Comparison of ENCODE assay signal across 11 cellular contexts in the genomic region with DNA sequence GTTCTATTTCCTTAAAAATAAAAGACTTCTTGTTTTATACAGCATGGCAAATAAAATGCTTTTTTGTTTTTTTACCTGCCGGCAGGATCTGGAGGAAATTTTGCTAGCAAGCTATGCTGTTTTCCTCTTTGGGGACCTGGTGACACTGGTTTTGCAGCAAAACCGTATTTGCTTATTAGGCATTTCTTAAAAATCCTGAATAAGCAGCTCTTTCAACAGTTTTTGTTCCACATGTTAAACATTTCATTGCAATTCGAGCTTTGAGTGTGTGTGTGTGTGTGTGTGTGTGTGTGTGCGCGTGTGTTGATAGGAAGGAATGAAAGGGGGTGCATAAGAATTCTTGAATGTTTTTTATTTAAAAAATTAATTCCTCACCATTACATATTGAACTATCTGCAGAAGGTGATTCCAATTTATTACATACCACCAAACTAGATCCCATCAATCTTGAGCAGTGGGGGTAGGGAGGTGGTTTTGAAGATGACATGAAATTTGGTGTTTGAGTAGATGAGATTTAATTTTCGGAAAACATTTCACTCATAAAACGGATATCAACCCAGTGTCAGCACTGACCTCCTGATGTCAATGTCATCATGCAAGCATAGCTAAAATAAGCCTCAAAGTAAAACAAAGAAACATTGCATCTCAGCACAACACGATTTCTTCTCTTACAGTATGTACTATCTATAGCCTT. TPM values are rescaled to one million over a fixed set of nuclear protein-coding genes. Genes with fewer than 3 reads are reported as not detected.
A peak's percentile ranks its signal among the peaks of the same experiment; 100 is the strongest.
DNase-seq lines count a peak whose midpoint lies in the region; ATAC-seq and TF ChIP-seq lines count a peak whose summit lies in the region.
"Had no signal": no experiment of that assay in that cellular context is flagged by ENCODE, and none has a peak within 500 bp of the region (broad histone marks: within the 10 kb centered on the region; RNA-seq: fewer than 3 reads in every experiment).

No MANE protein-coding gene starts in this region.

- peak; percentile 25 for ATAC-seq in CD4-positive, alpha-beta T cell (ENCODE audit: poor library complexity)
- ATAC-seq in IMR-90 (ENCODE audit: low read depth) (no peak), GM18520 (IDR thresholded peaks at IDR 0.05; ENCODE audit: unreplicated experiment) (no peak)

- H3K27ac ChIP-seq in CD4-positive, alpha-beta T cell (ENCODE audit: low read depth, low read length): no peak overlapping the region
- H3K27ac ChIP-seq in IMR-90 (ENCODE audit: insufficient read depth, low read length) (peak overlapping the region; percentile 92), brain microvascular endothelial cell (peak overlapping the region; percentile 53), mesenchymal stem cell (ENCODE audit: low read length, poor library complexity, severe bottlenecking) (no peak overlapping the region), prostate gland (no peak overlapping the region)
- H3K27ac ChIP-seq: RWPE1 had no signal

- peak overlapping the region; percentile 44 for H3K4me3 ChIP-seq in IMR-90 (ENCODE audit: insufficient read depth, low read depth, low read length)
- H3K4me3 ChIP-seq in brain microvascular endothelial cell (ENCODE audit: low read depth, low read length): peak overlapping the region; percentile 31
- peak overlapping the region in 1 of 2 experiments; percentile 75 for H3K4me3 ChIP-seq in mesenchymal stem cell (ENCODE audit: insufficient read depth in 1 of 2, low read depth in 1 of 2, low read length in 2 of 2)
- H3K4me3 ChIP-seq in prostate gland: no peak overlapping the region

- CTCF ChIA-PET in CD4-positive, alpha-beta T cell (lab: Charles Lee): interaction anchor here (0.9 to 1.5 kb wide), 6 partner anchors 13 to 83 kb away, joined by 3 to 4 read pairs (median 3); no protein-coding TSS in a partner anchor
- CTCF ChIA-PET in IMR-90 (lab: Yijun Ruan, JAX): interaction anchor here (0.5 to 2.8 kb wide), 10 partner anchors 12 to 1013 kb away, joined by 3 to 11 read pairs (median 3); no protein-coding TSS in a partner anchor

- peak overlapping the region; percentile 69 for H3K4me3 Mint-ChIP-seq in CD4-positive, alpha-beta T cell

- H4K20me1 ChIP-seq in IMR-90 (ENCODE audit: insufficient read depth, low read length): no peaks in the 10 kb centered on the region

- H3K4me1 Mint-ChIP-seq in CD4-positive, alpha-beta T cell (ENCODE audit: low read depth): peaks cover 6% of the 10 kb centered on the region

- dilution Hi-C loops in IMR-90 (cut with HindIII; ENCODE audit: low sequenced_read_pairs, unreplicated experiment): no loop called here

- peak overlapping the region; percentile 71 for H3K23ac ChIP-seq in IMR-90 (ENCODE audit: low read depth, low read length)
- no peak overlapping the region for H3K23ac ChIP-seq in mesenchymal stem cell (ENCODE audit: low read length in 2 of 2)

- peak overlapping the region; percentile 68 for H3K9ac ChIP-seq in IMR-90 (ENCODE audit: low read depth, low read length)
- H3K9ac ChIP-seq in mesenchymal stem cell (ENCODE audit: low read length): peak overlapping the region; percentile 91

- TF ChIP-seq POLR2A in IMR-90 (IDR thresholded peaks at IDR 0.05; ENCODE audit: low read depth, low read length) (no peak), prostate gland (IDR thresholded peaks at IDR 0.05) (no peak)

- no TSS peak for BruUV-seq in IMR-90 (replicated peaks; lab: Mats Ljungman, UMichigan)

- peak overlapping the region; percentile 99 for H4K5ac ChIP-seq in IMR-90 (ENCODE audit: low read depth, low read length)

- H2BK120ac ChIP-seq in IMR-90 (ENCODE audit: low read depth, low read length) (peak overlapping the region; percentile 76), mesenchymal stem cell (ENCODE audit: low read depth, low read length) (no peak overlapping the region)

- peak overlapping the region; percentile 78 for H3K18ac ChIP-seq in IMR-90 (ENCODE audit: low read depth, low read length)
- H3K18ac ChIP-seq in mesenchymal stem cell (ENCODE audit: low read depth in 1 of 2, low read length in 2 of 2): no peak overlapping the region

- H3K9me3 ChIP-seq in CD4-positive, alpha-beta T cell (ENCODE audit: control insufficient read depth, low read length): no peaks in the 10 kb centered on the region
- H3K9me3 ChIP-seq in IMR-90 (ENCODE audit: control insufficient read depth, insufficient read depth, low read length): no peaks in the 10 kb centered on the region
- H3K9me3 ChIP-seq in mesenchymal stem cell (ENCODE audit: control insufficient read depth, low read length): no peaks in the 10 kb centered on the region
- H3K9me3 ChIP-seq in prostate gland: no peaks in the 10 kb centered on the region

- TF ChIP-seq RAD21 in IMR-90 (IDR thresholded peaks at IDR 0.05; ENCODE audit: low read length): no peak

- H3K79me1 ChIP-seq in IMR-90 (ENCODE audit: low read depth in 1 of 2, low read length in 2 of 2) (peaks cover 27 to 63% of the 10 kb centered on the region in 2 experiments), mesenchymal stem cell (replicated peaks; ENCODE audit: low read length, poor library complexity, severe bottlenecking) (peaks cover 10% of the 10 kb centered on the region)

- H3K4ac ChIP-seq in IMR-90 (ENCODE audit: low read depth, low read length) (peak overlapping the region; percentile 89), mesenchymal stem cell (ENCODE audit: low read depth in 1 of 2, low read length in 2 of 2) (no peak overlapping the region)

- intact Hi-C loops in CD4-positive, alpha-beta T cell (cut with DNase I, micrococcal nuclease): no loop called here
- intact Hi-C loops in IMR-90 (cut with micrococcal nuclease): loop anchor here (2.0 kb wide), 3 partner anchors 15 to 67 kb away; partner anchors contain the start of gene ZBTB38
- intact Hi-C loops in posterior cingulate gyrus (cut with DNase I): no loop called here
- intact Hi-C loops in prostate gland (cut with DNase I): no loop called here

- H2BK5ac ChIP-seq in IMR-90 (ENCODE audit: low read depth, low read length, poor library complexity, severe bottlenecking): peak overlapping the region; percentile 91
- H2BK5ac ChIP-seq in mesenchymal stem cell (ENCODE audit: low read depth, low read length, poor library complexity, severe bottlenecking): no peak overlapping the region

- peaks cover 11% of the 10 kb centered on the region; the same call in 1 of the 2 replicates for H3K9me1 ChIP-seq in IMR-90 (ENCODE audit: insufficient read depth, low read length)

- in situ Hi-C loops in IMR-90 (cut with MboI; ENCODE audit: low sequenced_read_pairs): no loop called here
- in situ Hi-C loops in brain microvascular endothelial cell (cut with HindIII; ENCODE audit: low pct_ligation_motif_present, low sequenced_read_pairs): no loop called here

- H4K91ac ChIP-seq in IMR-90 (ENCODE audit: insufficient read depth, low read depth, low read length) (peak overlapping the region; percentile 85), mesenchymal stem cell (ENCODE audit: low read length) (no peak overlapping the region)

- H3K36me3 ChIP-seq in IMR-90 (ENCODE audit: control insufficient read depth, insufficient read depth, low read length) (peaks cover 17% of the 10 kb centered on the region), brain microvascular endothelial cell (replicated peaks) (peaks cover 70% of the 10 kb centered on the region), mesenchymal stem cell (ENCODE audit: control insufficient read depth in 1 of 2, insufficient read depth in 2 of 2, low read depth in 1 of 2, low read length in 2 of 2) (peaks cover 4 to 63% of the 10 kb centered on the region in 2 experiments), prostate gland (no peaks in the 10 kb centered on the region)

- WGBS in IMR-90 (ENCODE audit: extremely low coverage in 2 of 2, insufficient read length in 1 of 2), 2 experiments: no CpG with 5 or more reads among the region's 8 CpGs
- 100% methylated on average over 3 of the region's 8 CpGs for WGBS in mesenchymal stem cell
- 51% methylated on average over 8 of the region's 8 CpGs for WGBS in prostate gland

- DNase-seq in CD4-positive, alpha-beta T cell: no peak
- DNase-seq in IMR-90: peak; percentile 47
- DNase-seq in brain microvascular endothelial cell: no peak
- no peak for DNase-seq in mesenchymal stem cell
- no peak for DNase-seq in posterior cingulate gyrus
- DNase-seq in SKM-1 treated with dmso at 0.1 percent for 144 hours (lab: John Stamatoyannopoulos, UW; ENCODE audit: unreplicated experiment): no peak
- no peak for DNase-seq in prostate gland (ENCODE audit: low spot score)
- DNase-seq: activated CD8-positive, alpha-beta memory T cell treated with anti-CD3 and anti-CD28 coated beads for 24 hours; DND-41 had no signal

- POLR2A ChIA-PET in CD4-positive, alpha-beta T cell (lab: Charles Lee): interaction anchor here (0.7 to 4.0 kb wide), 8 partner anchors 12 to 154 kb away, joined by 3 to 28 read pairs (median 4); partner anchors contain the start of gene PXYLP1
- POLR2A ChIA-PET in IMR-90 (lab: Charles Lee; ENCODE audit: unreplicated experiment): interaction anchor here (0.6 to 2.2 kb wide), 5 partner anchors 15 to 71 kb away, joined by 3 to 6 read pairs (median 3); no protein-coding TSS in a partner anchor

- H3K4me1 ChIP-seq in IMR-90 (ENCODE audit: control insufficient read depth, insufficient read depth, low read length) (peaks cover 16% of the 10 kb centered on the region), mesenchymal stem cell (ENCODE audit: control insufficient read depth, insufficient read depth, low read depth, low read length) (peaks cover 3% of the 10 kb centered on the region), prostate gland (replicated peaks) (peaks cover 3% of the 10 kb centered on the region)

- H4K8ac ChIP-seq in IMR-90 (ENCODE audit: low read depth in 2 of 2, low read length in 2 of 2) (peak overlapping the region; percentile 48 to 90; a peak in 3 of 4 replicates), mesenchymal stem cell (ENCODE audit: low read length) (no peak overlapping the region)

- H2AK5ac ChIP-seq in IMR-90 (ENCODE audit: low read depth, low read length) (peak overlapping the region; percentile 57; the same call in 1 of the 2 replicates), mesenchymal stem cell (ENCODE audit: low read length, severe bottlenecking) (no peak overlapping the region)

- H2BK12ac ChIP-seq in mesenchymal stem cell (ENCODE audit: low read length in 2 of 2): no peak overlapping the region

- H3K9me3 Mint-ChIP-seq in CD4-positive, alpha-beta T cell: no peaks in the 10 kb centered on the region

- H3K14ac ChIP-seq in IMR-90 (replicated peaks; ENCODE audit: low read depth, low read length): peak overlapping the region; percentile 80
- H3K14ac ChIP-seq in mesenchymal stem cell (ENCODE audit: low read length in 2 of 2): no peak overlapping the region

- H3K27me3 Mint-ChIP-seq in CD4-positive, alpha-beta T cell: no peaks in the 10 kb centered on the region

- H3K4me2 ChIP-seq in IMR-90 (ENCODE audit: low read depth, low read length): peak overlapping the region; percentile 91
- H3K4me2 ChIP-seq in mesenchymal stem cell (ENCODE audit: low read length, poor library complexity, severe bottlenecking): no peak overlapping the region

- peak overlapping the region; percentile 75; the same call in 1 of the 2 replicates for H3K56ac ChIP-seq in IMR-90 (ENCODE audit: extremely low read depth, insufficient read depth, low read length)

- no peaks in the 10 kb centered on the region for H3K27me3 ChIP-seq in CD4-positive, alpha-beta T cell (ENCODE audit: control insufficient read depth, insufficient read depth, low read length)
- no peaks in the 10 kb centered on the region for H3K27me3 ChIP-seq in IMR-90 (ENCODE audit: control insufficient read depth, insufficient read depth, low read length)
- H3K27me3 ChIP-seq in brain microvascular endothelial cell (replicated peaks): no peaks in the 10 kb centered on the region
- no peaks in the 10 kb centered on the region for H3K27me3 ChIP-seq in mesenchymal stem cell (ENCODE audit: control insufficient read depth in 1 of 2, insufficient read depth in 1 of 2, low read length in 2 of 2)
- no peaks in the 10 kb centered on the region for H3K27me3 ChIP-seq in prostate gland (replicated peaks; ENCODE audit: insufficient read depth)

- no peak overlapping the region for H2AFZ ChIP-seq in IMR-90 (replicated peaks; ENCODE audit: low read length, poor library complexity)
- no peak overlapping the region for H2AFZ ChIP-seq in mesenchymal stem cell (ENCODE audit: low read depth, low read length)

- no peak for TF ChIP-seq CTCF in CD4-positive, alpha-beta T cell (IDR thresholded peaks at IDR 0.05)
- TF ChIP-seq CTCF in IMR-90 (conservative IDR thresholded peaks at IDR 0.05; ENCODE audit: low read depth, low read length) (no peak), brain microvascular endothelial cell (IDR thresholded peaks at IDR 0.05; ENCODE audit: low read depth, low read length, missing control alignments) (no peak), prostate gland (IDR thresholded peaks at IDR 0.05) (no peak)

- H2BK20ac ChIP-seq in IMR-90 (ENCODE audit: low read depth, low read length): peak overlapping the region; percentile 33

- H2BK15ac ChIP-seq in IMR-90 (ENCODE audit: low read depth, low read length): peak overlapping the region; percentile 36; the same call in 2 of the 3 replicates
- H2BK15ac ChIP-seq in mesenchymal stem cell (ENCODE audit: low read depth, poor library complexity, severe bottlenecking): no peak overlapping the region

- H3K27ac Mint-ChIP-seq in CD4-positive, alpha-beta T cell: peak overlapping the region; percentile 47

- H3K36me3 Mint-ChIP-seq in CD4-positive, alpha-beta T cell (ENCODE audit: low read depth): no peaks in the 10 kb centered on the region

- H2AK9ac ChIP-seq in IMR-90 (replicated peaks; ENCODE audit: low read depth, low read length, poor library complexity): no peak overlapping the region

RNA-seq across cellular contexts. Expression of gene ZBTB38, which starts 17.2 kb away (rescaled TPM):
- total RNA-seq in CD4-positive, alpha-beta T cell: 10 to 100 TPM; 21.8 to 22.0 TPM
- total RNA-seq in IMR-90 (2012; rRNA removed) (230 and 274 TPM in 2 replicates), prostate gland (100 to 1,000 TPM; 151 to 169 TPM)
- polyA plus RNA-seq in IMR-90 (2012; rRNA removed): 44.9 and 45.1 TPM in 2 replicates
- polyA plus RNA-seq in IMR-90 (2012; cell fraction: cytosol; rRNA removed): 15.3 and 16.3 TPM in 2 replicates
- polyA plus RNA-seq in IMR-90 (2012; cell fraction: nucleus; rRNA removed; ENCODE audit: low replicate concordance): 12.9 and 53.4 TPM in 2 replicates
- polyA plus RNA-seq in mesenchymal stem cell (2013, experiment 1 of 2): 42.0 TPM
- 39.5 TPM for polyA plus RNA-seq in mesenchymal stem cell (2013, experiment 2 of 2)

Comparison
In these comparisons a context has a peak if more than half of its experiments do, and no peak if none do; other contexts are left out.
1. H3K27ac ChIP-seq: peak in IMR-90 (single experiment) and brain microvascular endothelial cell (single experiment); none in CD4-positive, alpha-beta T cell (single experiment), mesenchymal stem cell (single experiment) and prostate gland (0 of 2).
2. H3K4me3 ChIP-seq: peak in IMR-90 (single experiment) and brain microvascular endothelial cell (single experiment); none in prostate gland (0 of 2).
3. RNA of gene ZBTB38, which starts 17.2 kb away (total RNA-seq): 230 to 274 TPM in IMR-90 and 151 to 169 TPM in prostate gland; 21.8 to 22.0 TPM in CD4-positive, alpha-beta T cell; every median in the first group is over 4 times any median in the second.